Comparison of ENCODE assay signal across 8 cellular contexts in the genomic region with DNA sequence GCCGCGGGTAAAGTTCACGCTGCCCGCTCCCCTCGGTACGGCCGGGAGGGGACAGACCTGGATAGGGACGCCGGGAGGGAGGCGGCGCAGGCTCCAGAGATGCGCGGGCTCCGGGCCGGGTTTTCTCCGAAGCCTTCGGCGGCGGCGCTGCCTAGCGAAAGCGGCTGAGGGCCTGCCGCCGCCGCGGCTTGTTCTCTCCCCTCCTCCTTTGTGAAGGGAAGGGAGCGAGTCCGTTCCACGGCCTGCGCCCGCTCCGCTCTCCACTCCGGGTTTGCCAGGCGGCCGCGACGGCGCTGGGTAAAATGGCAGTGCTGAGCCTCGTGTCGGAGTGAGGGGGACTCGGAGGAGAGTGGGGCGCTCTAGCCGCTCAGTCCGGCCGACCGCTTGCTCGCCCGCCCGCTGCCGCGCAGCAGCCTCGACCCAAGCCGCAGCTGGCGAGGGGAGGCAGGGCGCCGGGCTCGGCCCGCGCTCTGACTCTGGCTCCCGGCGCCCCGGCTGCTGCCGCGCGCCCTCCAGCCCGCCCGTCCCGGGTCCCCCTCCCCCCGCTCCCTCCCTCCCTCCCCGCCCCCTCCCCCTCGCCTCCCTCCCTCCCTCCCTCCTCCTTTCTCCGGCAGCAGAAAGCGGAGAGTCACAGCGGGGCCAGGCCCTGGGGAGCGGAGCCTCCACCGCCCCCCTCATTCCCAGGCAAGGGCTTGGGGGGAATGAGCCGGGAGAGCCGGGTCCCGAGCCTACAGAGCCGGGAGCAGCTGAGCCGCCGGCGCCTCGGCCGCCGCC. TPM values are rescaled to one million over a fixed set of nuclear protein-coding genes. Genes with fewer than 3 reads are reported as not detected.
DNase-seq lines count a peak whose midpoint lies in the region; TF ChIP-seq lines count a peak whose summit lies in the region.

A gene (plus strand): TSS at position 599 of the 774 bp plus-strand sequence. CDS start 389 bp downstream, outside the sequence.

- H3K9me3 ChIP-seq in GM23248 (ENCODE audit: low read depth), result no peaks in the 10 kb centered on the region
- no peaks in the 10 kb centered on the region for H3K9me3 ChIP-seq in esophagus muscularis mucosa
- no peaks in the 10 kb centered on the region for H3K9me3 ChIP-seq in muscle layer of duodenum (ENCODE audit: control insufficient read depth in 1 of 2, low read length in 2 of 2)

- H3F3A ChIP-seq in GM23248 (ENCODE audit: insufficient read depth), result peaks cover 46% of the 10 kb centered on the region

- H4K20me1 ChIP-seq in GM23248 (ENCODE audit: insufficient read depth), result peaks cover 20% of the 10 kb centered on the region; the same call in 1 of the 2 replicates

- H3K27ac ChIP-seq in GM23248 (peak within 1 kb of the TSS; percentile 91), esophagus muscularis mucosa (replicated peaks in 1 of 4) (peak within 1 kb of the TSS; percentile 96 to 99 (median 98)), muscle layer of duodenum (ENCODE audit: low read length) (peak within 1 kb of the TSS; percentile 96)

- H3K79me2 ChIP-seq in GM23248 (ENCODE audit: insufficient read depth), result peaks cover 43% of the 10 kb centered on the region

- H3K4me3 ChIP-seq in GM23248, result peak within 1 kb of the TSS; percentile 83
- H3K4me3 ChIP-seq in esophagus muscularis mucosa, result peak within 1 kb of the TSS; percentile 80 to 95 (median 89)
- H3K4me3 ChIP-seq in muscle layer of duodenum (ENCODE audit: low read depth in 1 of 2, low read length in 2 of 2), result peak within 1 kb of the TSS; percentile 82 to 92

- peak; percentile 99 for DNase-seq in DMS53 (lab: John Stamatoyannopoulos, UW)
- peak; percentile 98 for DNase-seq in GM23248
- peak; percentile 84 to 93 for DNase-seq in Kasumi-1 (lab: John Stamatoyannopoulos, UW)
- peak; percentile 97 for DNase-seq in RPMI7951 (ENCODE audit: low read depth)
- peak; percentile 95 for DNase-seq in activated T-helper 1 cell treated with Interleukin-2 at 50 U/mL for 16 hours (ENCODE audit: low read depth)
- peak; percentile 99 for DNase-seq in esophagus muscularis mucosa (ENCODE audit: extremely low spot score)
- DNase-seq in stimulated activated CD8-positive, alpha-beta memory T cell treated with anti-CD3 and anti-CD28 coated beads, Interleukin-7, amount 100 ng/mL, for 1 hour (ENCODE audit: low read depth in 2 of 2), result peak; percentile 87 to 90

- H3K27me3 ChIP-seq in GM23248 (replicated peaks; ENCODE audit: insufficient read depth), result no peaks in the 10 kb centered on the region
- H3K27me3 ChIP-seq in esophagus muscularis mucosa, result peaks cover 0 to 4% (median 0%) of the 10 kb centered on the region in 4 donors
- no peaks in the 10 kb centered on the region for H3K27me3 ChIP-seq in muscle layer of duodenum (ENCODE audit: low read depth, low read length)

- peak; percentile 92 for TF ChIP-seq POLR2A in esophagus muscularis mucosa (IDR thresholded peaks at IDR 0.05; ENCODE audit: low read depth)

- in situ Hi-C loops in GM23248 (cut with MboI), result loop anchor here (10.0 kb wide), 1 partner anchor 89 kb away; a partner anchor contains a TSS

- H3K9ac ChIP-seq in GM23248, result peak within 1 kb of the TSS; percentile 83

- H3K4me1 ChIP-seq in GM23248 (ENCODE audit: insufficient read depth) (peaks cover 49% of the 10 kb centered on the region), esophagus muscularis mucosa (peaks cover 48 to 65% (median 64%) of the 10 kb centered on the region in 4 donors), muscle layer of duodenum (ENCODE audit: control insufficient read depth in 1 of 2, insufficient read depth in 2 of 2, low read length in 2 of 2) (peaks cover 48 to 52% of the 10 kb centered on the region in 2 donors)

- H3K36me3 ChIP-seq in GM23248 (ENCODE audit: low read depth), result no peaks in the 10 kb centered on the region
- H3K36me3 ChIP-seq in esophagus muscularis mucosa, result no peaks in the 10 kb centered on the region
- H3K36me3 ChIP-seq in muscle layer of duodenum (ENCODE audit: control insufficient read depth in 1 of 2, insufficient read depth in 2 of 2, low read length in 2 of 2), result no peaks in the 10 kb centered on the region

- intact Hi-C loops in esophagus muscularis mucosa (cut with DNase I), result no loop called here

- H3K9me2 ChIP-seq in GM23248 (ENCODE audit: insufficient read depth), result no peaks in the 10 kb centered on the region

- H3K4me2 ChIP-seq in GM23248 (ENCODE audit: unreplicated experiment), result peak within 1 kb of the TSS; percentile 94

- no peak for TF ChIP-seq EP300 in esophagus muscularis mucosa (IDR thresholded peaks at IDR 0.05)

- TF ChIP-seq CTCF in esophagus muscularis mucosa (IDR thresholded peaks at IDR 0.05), result peak in 2 of 3 experiments; percentile 20 to 37

- WGBS in GM23248 (ENCODE audit: low coverage in 1 of 2, low lambda C conversion rate in 2 of 2, missing lambda C conversion rate in 2 of 2), 2 experiments, result 1% methylated on average over 31 to 68 of the region's 86 CpGs
- 2% methylated on average over 22 of the region's 86 CpGs for WGBS in esophagus muscularis mucosa

- peak within 1 kb of the TSS; percentile 97 for H2AFZ ChIP-seq in GM23248

RNA-seq across cellular contexts. Expression of the gene that starts here (rescaled TPM):
- 11.6 and 13.4 TPM in 2 replicates for total RNA-seq in GM23248 (2014; rRNA removed; shearing (Covaris generic))
- 8.2 and 9.4 TPM in 2 replicates for polyA plus RNA-seq in GM23248 (2016; fragmentation: Nextera tagmentation; extraction: Ambion mirVana)
- 12.5 and 15.4 TPM in 2 replicates for total RNA-seq in RPMI7951 (2014; rRNA removed; shearing (Covaris generic))
- total RNA-seq in esophagus muscularis mucosa, result 10 to 100 TPM; 36.8 to 76.2 (median 44.5) TPM

Comparison
In these comparisons a context has a peak if more than half of its experiments do, and no peak if none do; other contexts are left out.
1. Peak in every context shown above with its lines: DNase-seq, H3K4me3 ChIP-seq and H3K27ac ChIP-seq.